8 cellular contexts compared by ENCODE assay signal in the genomic region with DNA sequence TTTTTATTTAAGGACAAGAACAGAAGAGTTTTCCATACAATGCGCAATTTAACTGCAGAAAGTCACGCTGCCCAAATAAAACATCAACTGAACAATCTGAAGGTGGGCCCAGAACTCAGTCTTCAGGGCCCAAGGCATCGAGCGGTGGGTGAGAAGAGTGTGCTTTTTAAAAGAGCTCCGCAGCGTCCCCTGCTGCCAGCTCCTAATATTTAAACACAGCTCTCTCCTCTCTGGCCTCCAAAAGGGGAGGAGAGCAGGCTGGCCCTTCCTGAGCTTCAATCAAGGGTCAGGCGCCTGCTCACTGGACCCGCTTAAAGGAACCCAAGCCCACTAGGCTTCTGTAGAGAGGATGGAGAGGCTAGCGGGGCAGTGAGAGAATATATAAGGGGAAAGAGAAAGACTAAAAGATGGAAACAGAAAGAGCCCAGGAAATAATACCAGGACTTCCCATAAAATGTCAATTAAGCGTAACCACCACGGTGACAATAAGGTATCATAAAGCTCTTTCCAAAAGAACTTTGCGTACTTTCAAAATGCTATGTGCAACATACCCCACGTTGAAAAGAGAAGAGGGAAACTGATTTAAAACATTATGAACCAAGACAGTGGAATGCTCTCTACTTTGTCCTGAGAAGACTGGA. TPM values are rescaled to one million over a fixed set of nuclear protein-coding genes. Genes with fewer than 3 reads are reported as not detected.
DNase-seq lines count a peak whose midpoint lies in the region; ATAC-seq and TF ChIP-seq lines count a peak whose summit lies in the region.

No MANE protein-coding gene starts in this region.

- peak; percentile 29 to 79 for DNase-seq in NCI-H526 (lab: John Stamatoyannopoulos, UW)
- peak; percentile 78 for DNase-seq in activated CD4-positive, alpha-beta T cell treated with anti-CD3 and anti-CD28 coated beads, Interleukin-2, amount 50 U/mL, for 1 hour
- peak; percentile 96 for DNase-seq in medulla oblongata (ENCODE audit: extremely low spot score)
- DNase-seq in stimulated activated CD8-positive, alpha-beta memory T cell treated with anti-CD3 and anti-CD28 coated beads, Interleukin-12 subunit alpha, Interleukin-12 subunit beta, amount 100 ng/mL, for 1 hour (ENCODE audit: low read depth): peak; percentile 62

- no peaks in the 10 kb centered on the region for H3K9me3 ChIP-seq in ectodermal cell (ENCODE audit: control insufficient read depth, low read length)

- TF ChIP-seq POLR2A in GM18505 (IDR thresholded peaks at IDR 0.05; ENCODE audit: borderline replicate concordance, extremely low read depth, insufficient read depth, insufficient read length): no peak

- H3K4me3 ChIP-seq in ACC112 (ENCODE audit: low read depth, low read length) (peak overlapping the region; percentile 92), ectodermal cell (ENCODE audit: insufficient read depth, low read depth, low read length) (no peak overlapping the region)

- H3K27ac ChIP-seq in ACC112 (ENCODE audit: low read depth, low read length) (peak overlapping the region; percentile 69; the same call in 1 of the 2 replicates), ectodermal cell (ENCODE audit: insufficient read depth, low read depth, low read length, poor library complexity, severe bottlenecking) (peak overlapping the region; percentile 69)

- H3K79me2 ChIP-seq in ACC112 (ENCODE audit: control insufficient read depth, insufficient read depth, low read length, unreplicated experiment): peaks cover 35% of the 10 kb centered on the region

- H3K4me1 ChIP-seq in ACC112 (ENCODE audit: control insufficient read depth, insufficient read depth, low read length, unreplicated experiment): peaks cover 54% of the 10 kb centered on the region
- H3K4me1 ChIP-seq in ectodermal cell (ENCODE audit: control insufficient read depth, insufficient read depth, low read length): peaks cover 49% of the 10 kb centered on the region

- H3K27me3 ChIP-seq in ACC112 (ENCODE audit: insufficient read depth, low read length) (no peaks in the 10 kb centered on the region), ectodermal cell (ENCODE audit: control insufficient read depth, insufficient read depth, low read length, poor library complexity, severe bottlenecking) (peaks cover 12% of the 10 kb centered on the region)

- ATAC-seq in GM18505 (IDR thresholded peaks at IDR 0.05; ENCODE audit: unreplicated experiment) (peak; percentile 31), HG03097 (IDR thresholded peaks at IDR 0.05; ENCODE audit: low FRiP score, unreplicated experiment) (peak; percentile 34)

- no peaks in the 10 kb centered on the region for H3K36me3 ChIP-seq in ACC112 (ENCODE audit: insufficient read depth, low read length)
- no peaks in the 10 kb centered on the region for H3K36me3 ChIP-seq in ectodermal cell (ENCODE audit: control insufficient read depth, insufficient read depth, low read length)

- H2AFZ ChIP-seq in ACC112 (ENCODE audit: low read length, unreplicated experiment): peak overlapping the region; percentile 47

- WGBS in ectodermal cell, 2 experiments: 31 to 33% methylated on average over 13 of the region's 13 CpGs

RNA-seq across cellular contexts. Expression of a gene that starts 2.8 kb away (rescaled TPM):
- polyA plus RNA-seq in ectodermal cell (2013, experiment 1 of 4): 23.8 TPM
- polyA plus RNA-seq in ectodermal cell (2013, experiment 2 of 4): 23.7 TPM
- polyA plus RNA-seq in ectodermal cell (2013, experiment 3 of 4): 19.7 TPM
- polyA plus RNA-seq in ectodermal cell (2013, experiment 4 of 4): 21.1 TPM

RNA-seq across cellular contexts. Expression of a gene that starts 50.3 kb away (rescaled TPM):
- polyA plus RNA-seq in ectodermal cell (2013, experiment 1 of 4): 37.8 TPM
- 38.4 TPM for polyA plus RNA-seq in ectodermal cell (2013, experiment 2 of 4)
- polyA plus RNA-seq in ectodermal cell (2013, experiment 3 of 4): 35.7 TPM
- polyA plus RNA-seq in ectodermal cell (2013, experiment 4 of 4): 37.7 TPM
